In the genomic region with DNA sequence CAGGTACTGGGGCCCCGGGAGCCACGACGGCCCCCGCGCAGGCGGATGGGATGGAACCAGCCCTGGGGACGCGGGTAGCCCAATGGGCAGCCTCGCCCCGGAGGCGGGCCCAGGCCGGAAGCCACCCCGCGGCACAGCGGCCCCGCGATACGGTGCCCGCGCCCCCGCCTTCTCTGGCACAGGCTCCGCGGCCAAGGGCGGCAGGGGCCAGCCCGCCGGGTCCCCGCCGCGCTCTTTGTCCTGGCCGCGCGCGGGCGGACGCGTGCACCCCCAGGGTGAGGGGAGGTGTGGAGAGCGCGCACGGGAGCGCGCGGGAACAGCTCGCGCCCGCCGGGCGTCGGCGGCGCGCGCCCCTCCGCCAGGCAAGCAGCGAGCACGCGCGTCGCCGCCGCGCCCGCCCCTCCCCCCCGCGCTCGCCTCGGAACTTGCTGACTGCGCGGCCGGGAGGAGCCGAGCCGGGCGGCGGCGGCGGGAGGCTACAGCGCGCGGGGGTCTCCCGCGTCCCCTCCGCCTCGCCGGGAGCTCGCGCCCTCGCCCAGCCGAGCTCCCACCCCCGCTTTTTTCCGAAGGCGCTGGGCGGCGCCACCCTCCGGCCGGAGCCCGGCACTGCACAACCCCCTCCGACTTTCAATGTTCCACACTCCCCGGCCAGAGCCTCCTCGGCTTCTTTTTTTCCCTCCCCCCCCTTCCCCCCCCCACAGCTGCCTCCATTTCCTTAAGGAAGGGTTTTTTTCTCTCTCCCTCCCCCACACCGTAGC, we compare ENCODE assay signal across 8 cellular contexts. TPM values are rescaled to one million over a fixed set of nuclear protein-coding genes. Genes with fewer than 3 reads are reported as not detected.
DNase-seq lines count a peak whose midpoint lies in the region; ATAC-seq and TF ChIP-seq lines count a peak whose summit lies in the region.

UBE2E3 (plus strand) TSS at position 421 of the 758 bp plus-strand sequence. CDS start 1,438 bp downstream, outside the sequence.

- no peaks in the 10 kb centered on the region for H3K27me3 Mint-ChIP-seq in neural crest cell (ENCODE audit: low read depth)

- H3K27me3 ChIP-seq in stomach smooth muscle (ENCODE audit: control insufficient read depth in 1 of 2, insufficient read depth in 2 of 2, low read length in 2 of 2): no peaks in the 10 kb centered on the region

- peak within 1 kb of the TSS; percentile 75 for H3K27ac ChIP-seq in stomach smooth muscle (ENCODE audit: low read length)

- H3K9me3 ChIP-seq in stomach smooth muscle (ENCODE audit: control insufficient read depth in 2 of 2, low read length in 2 of 2): no peaks in the 10 kb centered on the region

- H3K4me3 ChIP-seq in fibroblast of villous mesenchyme (ENCODE audit: low read depth, low read length) (peak within 1 kb of the TSS; percentile 92), stomach smooth muscle (ENCODE audit: low read length in 2 of 2) (peak within 1 kb of the TSS; percentile 84 to 85)

- peak within 1 kb of the TSS; percentile 69 to 86 for H3K9ac ChIP-seq in stomach smooth muscle (ENCODE audit: low read length in 2 of 2)

- peaks cover 56% of the 10 kb centered on the region for H3K4me1 Mint-ChIP-seq in neural crest cell

- no peaks in the 10 kb centered on the region for H3K9me3 Mint-ChIP-seq in neural crest cell

- TF ChIP-seq CTCF in fibroblast of villous mesenchyme (IDR thresholded peaks at IDR 0.05; ENCODE audit: insufficient read depth, low read depth, low read length) (peak; percentile 66), neural crest cell (conservative IDR thresholded peaks at IDR 0.05) (peak; percentile 74)

- H3K4me1 ChIP-seq in stomach smooth muscle (ENCODE audit: control insufficient read depth, insufficient read depth, low read length): peaks cover 2% of the 10 kb centered on the region

- H3K27ac Mint-ChIP-seq in neural crest cell (ENCODE audit: unreplicated experiment): peak within 1 kb of the TSS; percentile 99

- peak; percentile 77 for ATAC-seq in GM21423 (IDR thresholded peaks at IDR 0.05; ENCODE audit: unreplicated experiment)

- peaks cover 2% of the 10 kb centered on the region for H3K36me3 Mint-ChIP-seq in neural crest cell (ENCODE audit: low read depth)

- no peaks in the 10 kb centered on the region for H3K36me3 ChIP-seq in stomach smooth muscle (ENCODE audit: control insufficient read depth in 2 of 2, insufficient read depth in 2 of 2, low read length in 2 of 2)

- DNase-seq in DMS153 treated with DMSO at 0.1 percent for 48 hours (lab: John Stamatoyannopoulos, UW; ENCODE audit: unreplicated experiment) (peak; percentile 42), HuH-7 (ENCODE audit: low spot score) (peak; percentile 81), SHP77 (lab: John Stamatoyannopoulos, UW) (peak; percentile 80 to 90), activated gamma-delta T cell (lab: John Stamatoyannopoulos, UW) (peak; percentile 69), fibroblast of villous mesenchyme (ENCODE audit: low read depth) (peak; percentile 82), neural crest cell (ENCODE audit: low read depth, low spot score) (peak; percentile 89)

- H3K4me3 Mint-ChIP-seq in neural crest cell: peak within 1 kb of the TSS; percentile 96

RNA-seq across cellular contexts. Expression of gene UBE2E3, which starts in this region (rescaled TPM):
- total RNA-seq in fibroblast of villous mesenchyme (61.5 and 66.9 TPM in 2 replicates), neural crest cell (228 and 230 TPM in 2 replicates)

Comparison
In these comparisons a context has a peak if more than half of its experiments do, and no peak if none do; other contexts are left out.
1. Peak in every context shown above with its lines: DNase-seq, ATAC-seq, H3K4me3 ChIP-seq and H3K27ac ChIP-seq.